In the genomic region with DNA sequence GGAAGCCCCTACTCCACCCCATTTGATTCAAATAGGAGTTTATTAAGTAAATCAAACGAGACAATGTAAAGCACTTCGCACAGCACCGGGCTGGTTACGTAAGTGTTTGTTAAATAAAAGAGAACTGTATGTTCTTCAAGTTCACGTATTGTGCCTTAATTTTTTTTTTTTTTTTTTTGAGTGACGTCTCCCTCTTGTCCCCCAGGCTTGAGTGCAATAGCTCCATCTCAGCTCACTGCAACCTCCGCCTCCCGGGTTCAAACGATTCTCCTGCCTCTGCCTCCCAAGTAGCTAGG, we compare ENCODE assay signal across 8 cellular contexts. TPM values are rescaled to one million over a fixed set of nuclear protein-coding genes. Genes with fewer than 3 reads are reported as not detected.
A peak's percentile ranks its signal among the peaks of the same experiment; 100 is the strongest.
DNase-seq lines count a peak whose midpoint lies in the region; ATAC-seq and TF ChIP-seq lines count a peak whose summit lies in the region.

No MANE protein-coding gene starts in this region.

- no peaks in the 10 kb centered on the region for H3K9me3 ChIP-seq in CD4-positive, CD25-positive, alpha-beta regulatory T cell (ENCODE audit: control insufficient read depth in 2 of 2, low read length in 2 of 2)
- no peaks in the 10 kb centered on the region for H3K9me3 ChIP-seq in esophagus (ENCODE audit: control insufficient read depth in 2 of 2, insufficient read depth in 1 of 2, low read depth in 1 of 2, low read length in 1 of 2)

- POLR2A ChIA-PET in RWPE1 (lab: Yijun Ruan, JAX; ENCODE audit: low non-redundant PET) = interaction anchor here (1.0 kb wide), 1 partner anchor 92 kb away, joined by 3 read pairs; no protein-coding TSS in a partner anchor

- H3K27ac Mint-ChIP-seq in CD4-positive, CD25-positive, alpha-beta regulatory T cell = peak overlapping the region in 1 of 3 donors; percentile 78
- H3K27ac Mint-ChIP-seq in osteocyte (ENCODE audit: unreplicated experiment) = peak overlapping the region; percentile 99

- H3K9me3 Mint-ChIP-seq in CD4-positive, CD25-positive, alpha-beta regulatory T cell = peaks cover 0 to 1% (median 0%) of the 10 kb centered on the region in 7 donors
- no peaks in the 10 kb centered on the region for H3K9me3 Mint-ChIP-seq in osteocyte (ENCODE audit: unreplicated experiment)

- H3K36me3 ChIP-seq in CD4-positive, CD25-positive, alpha-beta regulatory T cell (ENCODE audit: control insufficient read depth, insufficient read depth, low read length) = no peaks in the 10 kb centered on the region
- H3K36me3 ChIP-seq in esophagus (ENCODE audit: control insufficient read depth in 2 of 2, insufficient read depth in 2 of 2, low read length in 1 of 2) = no peaks in the 10 kb centered on the region

- no peak for ATAC-seq in CD4-positive, CD25-positive, alpha-beta regulatory T cell (ENCODE audit: low read depth in 2 of 2)
- ATAC-seq in HG03439 (IDR thresholded peaks at IDR 0.05; ENCODE audit: unreplicated experiment) = no peak
- ATAC-seq in esophagus mucosa = no peak
- ATAC-seq in GM19455 (IDR thresholded peaks at IDR 0.05; ENCODE audit: unreplicated experiment) = no peak

- TF ChIP-seq CTCF in RWPE1 (conservative IDR thresholded peaks at IDR 0.05; ENCODE audit: low read depth) (no peak), osteocyte (IDR thresholded peaks at IDR 0.05) (no peak)

- peaks cover 38% of the 10 kb centered on the region for H3K27me3 Mint-ChIP-seq in CD4-positive, CD25-positive, alpha-beta regulatory T cell
- no peaks in the 10 kb centered on the region for H3K27me3 Mint-ChIP-seq in osteocyte (ENCODE audit: unreplicated experiment)

- CTCF ChIA-PET in RWPE1 (lab: Yijun Ruan, JAX) = no interaction called here

- WGBS in esophagus, 2 donors = 42 to 55% methylated on average over 9 of the region's 9 CpGs

- H3K4me3 ChIP-seq in CD4-positive, CD25-positive, alpha-beta regulatory T cell (ENCODE audit: low read depth, low read length) = no peak overlapping the region
- no peak overlapping the region for H3K4me3 ChIP-seq in esophagus (ENCODE audit: low read depth in 1 of 2, low read length in 2 of 2)

- peaks cover 12% of the 10 kb centered on the region for H3K27me3 ChIP-seq in CD4-positive, CD25-positive, alpha-beta regulatory T cell (ENCODE audit: control insufficient read depth, insufficient read depth, low read length)
- no peaks in the 10 kb centered on the region for H3K27me3 ChIP-seq in esophagus (ENCODE audit: control insufficient read depth in 1 of 2, insufficient read depth in 2 of 2, low read length in 2 of 2)

- DNase-seq in CD4-positive, CD25-positive, alpha-beta regulatory T cell = no peak
- DNase-seq in RWPE1 (ENCODE audit: low spot score) = no peak
- no peak for DNase-seq in osteocyte (ENCODE audit: extremely low spot score, unreplicated experiment)
- no peak for DNase-seq in activated CD8-positive, alpha-beta memory T cell treated with anti-CD3 and anti-CD28 coated beads for 24 hours

- peak overlapping the region; percentile 85 to 93 (median 88) for H3K4me3 Mint-ChIP-seq in CD4-positive, CD25-positive, alpha-beta regulatory T cell
- H3K4me3 Mint-ChIP-seq in osteocyte (ENCODE audit: unreplicated experiment) = peak overlapping the region; percentile 98

- H3K36me3 Mint-ChIP-seq in CD4-positive, CD25-positive, alpha-beta regulatory T cell = no peaks in the 10 kb centered on the region
- peaks cover 5% of the 10 kb centered on the region for H3K36me3 Mint-ChIP-seq in osteocyte (ENCODE audit: unreplicated experiment)

- peaks cover 0 to 30% (median 6%) of the 10 kb centered on the region in 4 donors for H3K4me1 Mint-ChIP-seq in CD4-positive, CD25-positive, alpha-beta regulatory T cell
- peaks cover 36% of the 10 kb centered on the region for H3K4me1 Mint-ChIP-seq in osteocyte (ENCODE audit: unreplicated experiment)

- H3K27ac ChIP-seq in CD4-positive, CD25-positive, alpha-beta regulatory T cell (ENCODE audit: insufficient read depth, low read length, poor library complexity, severe bottlenecking) = no peak overlapping the region
- H3K27ac ChIP-seq in RWPE1 (peak overlapping the region; percentile 96), esophagus (ENCODE audit: low read depth in 2 of 2, low read length in 1 of 2) (peak overlapping the region; percentile 81 to 99)

- H3K4me1 ChIP-seq in CD4-positive, CD25-positive, alpha-beta regulatory T cell (ENCODE audit: control insufficient read depth, insufficient read depth, low read length, poor library complexity, severe bottlenecking) = peaks cover 21% of the 10 kb centered on the region
- H3K4me1 ChIP-seq in esophagus (ENCODE audit: control insufficient read depth in 2 of 2, insufficient read depth in 2 of 2, low read length in 1 of 2) = no peaks in the 10 kb centered on the region

RNA-seq across cellular contexts. Expression of gene WWTR1, which starts 1.3 kb away (rescaled TPM):
- total RNA-seq in CD4-positive, CD25-positive, alpha-beta regulatory T cell = 2.0 TPM
- 1 to 10 TPM in 2 of 4 donors, under 1 TPM in 2; 0.33 to 1.9 (median 1.2) TPM for polyA plus RNA-seq in CD4-positive, CD25-positive, alpha-beta regulatory T cell
- 10 to 100 TPM; 29.2 to 31.2 TPM for polyA plus RNA-seq in esophagus
- 116 and 120 TPM in 2 replicates for total RNA-seq in osteocyte
- total RNA-seq in esophagus mucosa = 30.7 TPM

Comparison
In these comparisons a context has a peak if more than half of its experiments do, and no peak if none do; other contexts are left out.
1. RNA of gene WWTR1, which starts 1.3 kb away (total RNA-seq): 116 to 120 TPM in osteocyte and 30.7 TPM in esophagus mucosa (single experiment); 2.0 TPM in CD4-positive, CD25-positive, alpha-beta regulatory T cell (single experiment); every median in the first group is over 10 times any median in the second.